8 cellular contexts compared by ENCODE assay signal in the genomic region with DNA sequence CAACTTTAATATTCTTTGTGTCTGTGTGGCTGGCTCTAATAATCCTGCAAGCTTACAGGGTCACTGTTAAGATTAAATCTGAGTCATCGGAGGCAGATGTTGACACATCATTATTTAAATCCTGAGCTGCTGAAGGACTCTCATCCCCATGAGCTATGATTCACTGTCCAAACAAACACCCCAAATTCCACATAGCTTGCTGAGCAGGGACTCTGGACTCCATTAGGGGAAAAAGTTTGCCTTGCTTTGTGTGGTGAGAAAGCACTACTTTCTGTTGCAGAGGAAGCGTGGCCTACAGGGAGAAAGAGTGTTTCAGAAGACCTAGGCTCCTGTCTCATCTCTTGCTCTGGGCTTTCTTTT.
DNase-seq lines count a peak whose midpoint lies in the region; TF ChIP-seq lines count a peak whose summit lies in the region.

No MANE protein-coding gene starts in this region.

- no peaks in the 10 kb centered on the region for H3K36me3 Mint-ChIP-seq in neural progenitor cell

- peaks cover 31% of the 10 kb centered on the region for H3K4me1 ChIP-seq in neural progenitor cell
- H3K4me1 ChIP-seq in prostate gland (replicated peaks) = no peaks in the 10 kb centered on the region

- H3K4me1 Mint-ChIP-seq in neural progenitor cell = peaks cover 42% of the 10 kb centered on the region

- H3K9me3 ChIP-seq in neural progenitor cell (ENCODE audit: low read depth) (no peaks in the 10 kb centered on the region), prostate gland (no peaks in the 10 kb centered on the region)

- no peak for TF ChIP-seq POLR2A in prostate gland (IDR thresholded peaks at IDR 0.05)

- DNase-seq in EH (ENCODE audit: low read depth) (peak; percentile 99), NCI-H226 (peak; percentile 97), dedifferentiated amniotic fluid mesenchymal stem cell (ENCODE audit: extremely low spot score) (peak; percentile 88), neural progenitor cell (ENCODE audit: low spot score) (peak; percentile 14), NCI-H748 treated with DMSO at 0.1 percent for 48 hours (lab: John Stamatoyannopoulos, UW) (no peak), prostate gland (ENCODE audit: low spot score) (no peak), RPMI8226 (no peak)
- DNase-seq in activated CD4-positive, alpha-beta T cell treated with anti-CD3 and anti-CD28 coated beads, Interleukin-2, amount 50 U/mL, for 1 hour = no peak

- H3K79me2 ChIP-seq in neural progenitor cell (ENCODE audit: low read depth) = no peaks in the 10 kb centered on the region

- no peaks in the 10 kb centered on the region for H3K9me3 Mint-ChIP-seq in neural progenitor cell

- H3K27ac Mint-ChIP-seq in neural progenitor cell = no peak overlapping the region

- H3K4me3 Mint-ChIP-seq in neural progenitor cell = no peak overlapping the region

- 36% methylated on average over 2 of the region's 2 CpGs for WGBS in prostate gland

- H3F3A ChIP-seq in neural progenitor cell (ENCODE audit: low read depth) = peaks cover 12% of the 10 kb centered on the region

- no peaks in the 10 kb centered on the region for H3K36me3 ChIP-seq in neural progenitor cell
- H3K36me3 ChIP-seq in prostate gland = no peaks in the 10 kb centered on the region

- H3K4me3 ChIP-seq in neural progenitor cell (no peak overlapping the region), prostate gland (no peak overlapping the region)

- H3K27me3 ChIP-seq in neural progenitor cell = no peaks in the 10 kb centered on the region
- H3K27me3 ChIP-seq in prostate gland (replicated peaks; ENCODE audit: insufficient read depth) = no peaks in the 10 kb centered on the region

- no peak overlapping the region for H3K9ac ChIP-seq in neural progenitor cell

- no peak overlapping the region for H3K27ac ChIP-seq in neural progenitor cell
- no peak overlapping the region for H3K27ac ChIP-seq in prostate gland

- H3K27me3 Mint-ChIP-seq in neural progenitor cell (ENCODE audit: insufficient read depth, low read depth) = no peaks in the 10 kb centered on the region

- no peak overlapping the region for H3K4me2 ChIP-seq in neural progenitor cell

- intact Hi-C loops in prostate gland (cut with DNase I) = no loop called here

- no peaks in the 10 kb centered on the region for H4K20me1 ChIP-seq in neural progenitor cell (ENCODE audit: low read depth)

- TF ChIP-seq CTCF in neural progenitor cell (IDR thresholded peaks at IDR 0.05) (no peak), prostate gland (IDR thresholded peaks at IDR 0.05) (no peak)

- no peak overlapping the region for H2AFZ ChIP-seq in neural progenitor cell (replicated peaks)

Comparison
In these comparisons a context has a peak if more than half of its experiments do, and no peak if none do; other contexts are left out.
1. DNase-seq: peak in EH (single experiment), NCI-H226 (single experiment), dedifferentiated amniotic fluid mesenchymal stem cell (single experiment) and neural progenitor cell (single experiment); none in activated CD4-positive, alpha-beta T cell treated with anti-CD3 and anti-CD28 coated beads, Interleukin-2, amount 50 U/mL, for 1 hour (single experiment), NCI-H748 treated with DMSO at 0.1 percent for 48 hours (single experiment), prostate gland (single experiment) and RPMI8226 (single experiment).